ENCODE assay signal across 8 cellular contexts in the genomic region with DNA sequence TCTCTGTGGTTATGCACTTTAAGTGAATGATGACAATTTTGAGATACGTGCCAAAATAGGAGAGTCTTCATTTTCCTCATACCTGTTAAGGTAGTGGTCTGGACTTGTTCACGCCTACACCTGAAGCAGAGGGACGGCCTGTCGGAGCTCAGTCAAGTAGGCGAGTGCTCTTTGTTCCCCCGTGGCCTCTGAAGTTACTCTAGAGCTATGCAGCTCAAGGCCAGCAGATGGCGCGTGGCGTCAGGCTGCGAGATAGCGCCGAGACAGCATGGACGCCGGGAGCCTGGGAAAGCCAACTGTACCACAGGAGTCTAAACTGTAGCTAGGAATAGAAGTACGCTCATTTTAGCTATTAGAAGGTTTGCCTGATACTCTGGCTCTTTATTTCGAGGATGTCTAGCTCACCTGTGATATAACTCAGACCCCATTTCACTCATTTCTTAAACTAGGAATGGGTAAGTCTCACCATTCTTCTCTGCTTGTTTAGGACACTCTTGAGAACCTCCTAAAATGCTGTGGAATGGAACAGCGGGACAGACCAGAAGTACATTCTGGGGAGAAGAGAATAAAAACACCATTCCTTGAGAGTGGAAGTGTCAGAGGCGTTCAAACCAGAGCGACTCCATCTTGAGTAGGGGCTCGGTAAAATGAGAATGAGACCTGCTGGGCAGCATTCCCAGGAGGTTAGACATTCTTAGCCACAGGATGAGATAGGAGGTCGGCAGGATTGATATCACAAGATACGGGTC.
DNase-seq lines count a peak whose midpoint lies in the region; ATAC-seq and TF ChIP-seq lines count a peak whose summit lies in the region.

No MANE protein-coding gene starts in this region.

- POLR2A ChIA-PET in AG04450 (lab: Yijun Ruan, JAX): interaction anchor here (1.1 to 1.2 kb wide), 2 partner anchors 9 to 46 kb away, joined by 3 read pairs; no protein-coding TSS in a partner anchor

- peak; percentile 96 for ATAC-seq in GM18517 (IDR thresholded peaks at IDR 0.05; ENCODE audit: unreplicated experiment)
- peak; percentile 89 for ATAC-seq in HG03025 (IDR thresholded peaks at IDR 0.05; ENCODE audit: low FRiP score, unreplicated experiment)
- peak; percentile 100 for ATAC-seq in left lobe of liver

- peak; percentile 90 for TF ChIP-seq CTCF in AG04450 (IDR thresholded peaks at IDR 0.05; ENCODE audit: low read depth, low read length)

- DNase-seq in AG04450 (ENCODE audit: low read depth, low spot score) (peak; percentile 69), NCI-H2227 treated with DMSO at 0.1 percent for 48 hours (lab: John Stamatoyannopoulos, UW) (peak; percentile 57), cerebellum (ENCODE audit: low spot score) (peak; percentile 62), left lobe of liver (ENCODE audit: low spot score) (peak; percentile 77)
- DNase-seq in activated CD4-positive, alpha-beta T cell treated with anti-CD3 and anti-CD28 coated beads for 1 hour: peak; percentile 34
- DNase-seq in stimulated activated CD4-positive, alpha-beta T cell treated with anti-CD3 and anti-CD28 coated beads, Interleukin-4, amount 100 ng/mL, for 48 hours (ENCODE audit: low read depth in 2 of 2): peak; percentile 53 to 67

- no peaks in the 10 kb centered on the region for H3K27me3 ChIP-seq in AG04450 (ENCODE audit: control insufficient read depth, insufficient read depth, low read length)

- CTCF ChIA-PET in AG04450 (lab: Charles Lee): interaction anchor here (0.5 to 2.3 kb wide), 66 partner anchors 9 to 588 kb away, joined by 3 to 31 read pairs (median 4); a partner anchor contains a TSS

- peaks cover 5% of the 10 kb centered on the region for H3K9me3 ChIP-seq in AG04450 (ENCODE audit: control insufficient read depth, insufficient read depth, low read length)

- no peak overlapping the region for H3K27ac ChIP-seq in AG04450 (ENCODE audit: low read depth, low read length)

- no peak overlapping the region for H3K4me3 ChIP-seq in AG04450 (ENCODE audit: low read depth, low read length)
